1 cellular context compared by ENCODE assay signal in genomic region chr6:52419809-52420667, GRCh38.
TF ChIP-seq lines count a peak whose summit lies in the region.

Gene EFHC1 (plus strand): TSS chr6:52420342. CDS start chr6:52420411, 69 bp downstream.

TF ChIP-seq in GM12878, 131 proteins besides CTCF, POLR2A, EP300 and RAD21 (continued from another document):
- no peak for TF ChIP-seq KAT2A (conservative IDR thresholded peaks at IDR 0.05; ENCODE audit: control insufficient read depth, low read depth, low read length)
- TF ChIP-seq E2F4 (IDR thresholded peaks at IDR 0.05; ENCODE audit: low read depth, low read length), result no peak; the same call in 1 of the 2 replicates
- no peak for TF ChIP-seq ZBTB33 (IDR thresholded peaks at IDR 0.05)
- TF ChIP-seq CHD2 (IDR thresholded peaks at IDR 0.05; ENCODE audit: borderline replicate concordance, low read depth, low read length), result peak; percentile 100
- TF ChIP-seq BHLHE40 (IDR thresholded peaks at IDR 0.05; ENCODE audit: borderline replicate concordance in 1 of 2, low read depth in 2 of 2, low read length in 1 of 2), result peak; percentile 45 to 59; a peak in 2 of 4 replicates
- TF ChIP-seq USF2 (IDR thresholded peaks at IDR 0.05; ENCODE audit: borderline replicate concordance, low read depth, low read length), result no peak
- TF ChIP-seq FOXK2 (IDR thresholded peaks at IDR 0.05), result peak; percentile 55
- TF ChIP-seq RELB (IDR thresholded peaks at IDR 0.05; ENCODE audit: low read depth), result no peak
- peak; percentile 61 for TF ChIP-seq LARP7 (IDR thresholded peaks at IDR 0.05)
- no peak; the same call in none of the 3 replicates for TF ChIP-seq POU2F2 (IDR thresholded peaks at IDR 0.05; ENCODE audit: borderline replicate concordance, low read depth, low read length)
- TF ChIP-seq RUNX3 (IDR thresholded peaks at IDR 0.05; ENCODE audit: low read length), result no peak
- TF ChIP-seq SMAD5 (IDR thresholded peaks at IDR 0.05; ENCODE audit: low read depth), result peak; percentile 81; the same call in 1 of the 2 replicates
- 0 out of 2 replicates have a peak, but pooled peaks have one; percentile 15 for TF ChIP-seq HSF1 (IDR thresholded peaks at IDR 0.05; ENCODE audit: low read depth, low read length)
- TF ChIP-seq USF1 (IDR thresholded peaks at IDR 0.05; ENCODE audit: borderline replicate concordance, extremely low read length, insufficient read depth, low read depth, low read length), result no peak
- peak; percentile 23; the same call in 1 of the 2 replicates for TF ChIP-seq NRF1 (conservative IDR thresholded peaks at IDR 0.05; ENCODE audit: low read depth, low read length)
- no peak for TF ChIP-seq TCF7 (IDR thresholded peaks at IDR 0.05; ENCODE audit: borderline replicate concordance)
- TF ChIP-seq NFIC (IDR thresholded peaks at IDR 0.05; ENCODE audit: low read depth, low read length), result no peak
- no peak for TF ChIP-seq ZNF592 (IDR thresholded peaks at IDR 0.05)
- TF ChIP-seq SIX5 (IDR thresholded peaks at IDR 0.05; ENCODE audit: low read depth, low read length, severe bottlenecking), result no peak
- TF ChIP-seq POLR2AphosphoS5 (IDR thresholded peaks at IDR 0.05; ENCODE audit: low read length), result peak; percentile 81
- TF ChIP-seq HCFC1 (IDR thresholded peaks at IDR 0.05; ENCODE audit: low read length), result peak; percentile 52
- TF ChIP-seq ATF7 (IDR thresholded peaks at IDR 0.05; ENCODE audit: low read depth), result no peak
- TF ChIP-seq ZNF217 (IDR thresholded peaks at IDR 0.05), result no peak
- TF ChIP-seq ZNF687 (IDR thresholded peaks at IDR 0.05), result peak; percentile 9; the same call in 1 of the 2 replicates
- no peak for TF ChIP-seq GATAD2B (conservative IDR thresholded peaks at IDR 0.05; ENCODE audit: low read depth)
- TF ChIP-seq NFYA (IDR thresholded peaks at IDR 0.05; ENCODE audit: borderline replicate concordance, low read depth, low read length), result no peak
- peak; percentile 42; the same call in 1 of the 2 replicates for TF ChIP-seq BACH1 (IDR thresholded peaks at IDR 0.05; ENCODE audit: borderline replicate concordance)
- no peak for TF ChIP-seq SRF (IDR thresholded peaks at IDR 0.05; ENCODE audit: low read depth in 2 of 2, low read length in 2 of 2)
- TF ChIP-seq CBFB (IDR thresholded peaks at IDR 0.05; ENCODE audit: low read depth), result peak; percentile 90; the same call in 1 of the 2 replicates
- peak; percentile 99 for TF ChIP-seq MXI1 (IDR thresholded peaks at IDR 0.05; ENCODE audit: low read depth, low read length)
- peak; percentile 86 for TF ChIP-seq IKZF1 (conservative IDR thresholded peaks at IDR 0.05)
- peak; percentile 98 for TF ChIP-seq SIN3A (IDR thresholded peaks at IDR 0.05; ENCODE audit: low read depth, low read length)
- TF ChIP-seq NKRF (conservative IDR thresholded peaks at IDR 0.05), result peak; percentile 95
- TF ChIP-seq IKZF2 (IDR thresholded peaks at IDR 0.05), result peak; percentile 38 to 71; a peak in 3 of 4 replicates
- TF ChIP-seq DPF2 (IDR thresholded peaks at IDR 0.05), result 0 out of 2 replicates have a peak, but pooled peaks have one; percentile 41
- TF ChIP-seq CBX5 (IDR thresholded peaks at IDR 0.05; ENCODE audit: low read depth), result no peak
